37 cellular contexts compared by ENCODE assay signal in genomic region chr11:67517784-67518552, GRCh38. TPM values are rescaled to one million over a fixed set of nuclear protein-coding genes. Genes with fewer than 3 reads are reported as not detected.
"Had no signal": no experiment of that assay in that cellular context is flagged by ENCODE, and none has a peak within 500 bp of the region (broad histone marks: within the 10 kb centered on the region; RNA-seq: fewer than 3 reads in every experiment).

No MANE protein-coding gene starts in this region.

- ATAC-seq: activated CD8-positive, alpha-beta memory T cell treated with anti-CD3 and anti-CD28 coated beads, Interleukin-2, amount 10 ng/mL, durations not matched to agents 7 days and 5 days; body of pancreas; Panc1 had no signal

- H3K4me3 ChIP-seq: body of pancreas, breast epithelium, SJCRH30, SK-N-MC had no signal

- DNase-seq: activated B cell treated with CpG ODN at 0.5 μM for 24 hours; activated CD4-positive, alpha-beta memory T cell treated with anti-CD3 and anti-CD28 coated beads, Interleukin-2, amount 10 ng/mL, durations not matched to agents 7 days and 5 days; activated CD4-positive, alpha-beta T cell treated with anti-CD3 and anti-CD28 coated beads for 4 hours; activated CD4-positive, CD25-positive, alpha-beta regulatory T cell treated with anti-CD3 and anti-CD28 coated beads, Interleukin-2, amount 50 U/mL, for 72 hours; activated CD8-positive, alpha-beta memory T cell treated with anti-CD3 and anti-CD28 coated beads for 24 hours; activated CD8-positive, alpha-beta memory T cell treated with anti-CD3 and anti-CD28 coated beads, Interleukin-2, amount 10 ng/mL, durations not matched to agents 7 days and 5 days; activated CD8-positive, alpha-beta memory T cell treated with anti-CD3 and anti-CD28 coated beads, Interleukin-2, amount 50 U/mL, for 48 hours; activated gamma-delta T cell; activated naive CD4-positive, alpha-beta T cell treated with Interleukin-2 at 50 U/mL for 16 hours; activated naive CD8-positive, alpha-beta T cell treated with anti-CD3 and anti-CD28 coated beads, Interleukin-2, amount 10 ng/mL, durations not matched to agents 7 days and 5 days; activated T-cell treated with anti-CD3 and anti-CD28 coated beads, Interleukin-2, amount 50 U/mL, for 48 hours; amygdala; body of pancreas; Karpas-422; KBM-7; NCI-H1105; NCI-H1417 treated with DMSO at 0.1 percent for 48 hours; NCI-H187 treated with DMSO at 0.1 percent for 48 hours; NCI-H2081; NCI-H2171 treated with DMSO at 0.1 percent for 48 hours; NCI-H2227 treated with DMSO at 0.1 percent for 48 hours; NCI-H446; NCI-H510A treated with DMSO at 0.1 percent for 48 hours; NCI-H526 treated with DMSO at 0.1 percent for 48 hours; NCI-H774; SHP77; SJCRH30 had no signal

- H3K27ac ChIP-seq: body of pancreas, breast epithelium, SJCRH30, SK-N-MC, VCaP had no signal

- H3K4me1 ChIP-seq: body of pancreas, breast epithelium, SJCRH30 had no signal

- H3K27me3 ChIP-seq: body of pancreas, breast epithelium had no signal

- FAIRE-seq: astrocyte, TTC549 had no signal

- H3K36me3 ChIP-seq: breast epithelium, SJCRH30 had no signal

- H3K9me3 ChIP-seq: body of pancreas, breast epithelium, SJCRH30 had no signal

RNA-seq across cellular contexts. Expression of gene CABP2, which starts 5.3 kb away (rescaled TPM):
- total RNA-seq: activated B cell treated with CpG ODN at 0.5 μM for 24 hours; activated CD4-positive, alpha-beta memory T cell treated with anti-CD3 and anti-CD28 coated beads, Interleukin-2, amount 10 ng/mL, durations not matched to agents 7 days and 5 days; activated CD8-positive, alpha-beta memory T cell treated with anti-CD3 and anti-CD28 coated beads, Interleukin-2, amount 10 ng/mL, durations not matched to agents 7 days and 5 days; activated naive CD8-positive, alpha-beta T cell treated with anti-CD3 and anti-CD28 coated beads, Interleukin-2, amount 10 ng/mL, durations not matched to agents 7 days and 5 days; astrocyte; body of pancreas; breast epithelium; cardiac septum; MCF 10A; RPMI7951; SJCRH30 had no signal
- polyA plus RNA-seq: adipose tissue had no signal
